ENCODE assay signal across 9 cellular contexts in the genomic region with DNA sequence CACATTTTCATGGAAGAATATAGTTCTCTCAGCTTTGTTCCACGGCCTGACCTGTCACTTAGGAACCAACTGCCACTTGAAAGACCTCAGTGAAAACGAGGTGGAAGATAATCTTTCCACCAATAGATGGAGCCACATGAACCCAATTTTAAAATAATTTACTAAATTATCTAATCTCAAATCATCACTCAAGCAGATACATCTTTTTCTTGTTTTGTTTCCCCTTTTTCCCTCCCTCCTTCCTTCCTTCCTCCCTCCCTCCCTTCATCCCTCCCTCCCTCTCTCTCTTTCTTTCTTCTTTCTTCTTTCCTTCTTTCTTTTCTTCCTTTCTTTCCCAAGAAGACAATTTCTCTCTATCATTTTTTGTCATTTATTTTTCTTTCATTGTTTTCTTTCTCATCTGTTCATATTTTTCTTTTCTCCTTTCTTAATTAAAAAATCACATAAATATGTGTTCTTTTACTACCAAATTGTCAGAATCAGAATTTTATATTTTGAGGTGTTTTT.
DNase-seq lines count a peak whose midpoint lies in the region; ATAC-seq and TF ChIP-seq lines count a peak whose summit lies in the region.
"Had no signal": no experiment of that assay in that cellular context is flagged by ENCODE, and none has a peak within 500 bp of the region (broad histone marks: within the 10 kb centered on the region; RNA-seq: fewer than 3 reads in every experiment).

No MANE protein-coding gene starts in this region.

- no peaks in the 10 kb centered on the region for H3K36me3 ChIP-seq in GM06990 (ENCODE audit: control insufficient read depth, insufficient read depth, low read length)

- no peaks in the 10 kb centered on the region for H3K4me1 Mint-ChIP-seq in stimulated activated effector memory CD8-positive, alpha-beta T cell treated with anti-CD3 and anti-CD28 coated beads, Interleukin-12 subunit alpha, Interleukin-12 subunit beta, amount 100 ng/mL, for 72 hours
- H3K4me1 Mint-ChIP-seq: activated naive CD8-positive, alpha-beta T cell treated with anti-CD3 and anti-CD28 coated beads, Interleukin-2, amount 10 ng/mL, durations not matched to agents 7 days and 5 days had no signal

- no peak overlapping the region for H3K4me3 ChIP-seq in GM06990 (replicated peaks; ENCODE audit: low read depth, low read length)

- TF ChIP-seq POLR2A in erythroblast (IDR thresholded peaks at IDR 0.05; ENCODE audit: low read length), result no peak

- no peak overlapping the region for H3K4me3 Mint-ChIP-seq in stimulated activated effector memory CD8-positive, alpha-beta T cell treated with anti-CD3 and anti-CD28 coated beads, Interleukin-12 subunit alpha, Interleukin-12 subunit beta, amount 100 ng/mL, for 72 hours
- H3K4me3 Mint-ChIP-seq: activated naive CD8-positive, alpha-beta T cell treated with anti-CD3 and anti-CD28 coated beads, Interleukin-2, amount 10 ng/mL, durations not matched to agents 7 days and 5 days had no signal

- TF ChIP-seq CTCF in 22Rv1 (IDR thresholded peaks at IDR 0.05), result peak; percentile 53
- TF ChIP-seq CTCF in GM06990 (IDR thresholded peaks at IDR 0.05; ENCODE audit: insufficient read depth, low read length, poor library complexity, severe bottlenecking), result peak; percentile 39

- H3K27ac ChIP-seq in 22Rv1, result no peak overlapping the region

- DNase-seq in GM06990 (ENCODE audit: extremely low read depth, insufficient read length) (no peak), NCI-H748 treated with DMSO at 0.1 percent for 48 hours (lab: John Stamatoyannopoulos, UW) (peak; percentile 9), erythroblast (lab: John Stamatoyannopoulos, UW) (peak; percentile 18 to 19), putamen (ENCODE audit: low spot score) (peak; percentile 16), epidermal melanocyte (ENCODE audit: insufficient read length, low spot score) (no peak)
- no peak for DNase-seq in stimulated activated effector memory CD8-positive, alpha-beta T cell treated with anti-CD3 and anti-CD28 coated beads, Interleukin-12 subunit alpha, Interleukin-12 subunit beta, amount 100 ng/mL, for 72 hours (ENCODE audit: low spot score in 2 of 2)
- DNase-seq: activated naive CD8-positive, alpha-beta T cell treated with anti-CD3 and anti-CD28 coated beads, Interleukin-2, amount 10 ng/mL, durations not matched to agents 7 days and 5 days had no signal

- no peaks in the 10 kb centered on the region for H3K36me3 Mint-ChIP-seq in stimulated activated effector memory CD8-positive, alpha-beta T cell treated with anti-CD3 and anti-CD28 coated beads, Interleukin-12 subunit alpha, Interleukin-12 subunit beta, amount 100 ng/mL, for 72 hours
- H3K36me3 Mint-ChIP-seq: activated naive CD8-positive, alpha-beta T cell treated with anti-CD3 and anti-CD28 coated beads, Interleukin-2, amount 10 ng/mL, durations not matched to agents 7 days and 5 days had no signal

- no peaks in the 10 kb centered on the region for H3K27me3 ChIP-seq in GM06990 (replicated peaks; ENCODE audit: control insufficient read depth, insufficient read depth, low read length)

- H3K9me3 Mint-ChIP-seq in stimulated activated effector memory CD8-positive, alpha-beta T cell treated with anti-CD3 and anti-CD28 coated beads, Interleukin-12 subunit alpha, Interleukin-12 subunit beta, amount 100 ng/mL, for 72 hours, result peaks cover 2% of the 10 kb centered on the region

- no peak overlapping the region for H3K27ac Mint-ChIP-seq in stimulated activated effector memory CD8-positive, alpha-beta T cell treated with anti-CD3 and anti-CD28 coated beads, Interleukin-12 subunit alpha, Interleukin-12 subunit beta, amount 100 ng/mL, for 72 hours
- H3K27ac Mint-ChIP-seq: activated naive CD8-positive, alpha-beta T cell treated with anti-CD3 and anti-CD28 coated beads, Interleukin-2, amount 10 ng/mL, durations not matched to agents 7 days and 5 days had no signal

- ATAC-seq in GM21381 (IDR thresholded peaks at IDR 0.05; ENCODE audit: unreplicated experiment), result no peak
- ATAC-seq in stimulated activated effector memory CD8-positive, alpha-beta T cell treated with anti-CD3 and anti-CD28 coated beads, Interleukin-12 subunit alpha, Interleukin-12 subunit beta, amount 100 ng/mL, for 72 hours, result no peak

Comparison
In these comparisons a context has a peak if more than half of its experiments do, and no peak if none do; other contexts are left out.
1. DNase-seq: peak in NCI-H748 treated with DMSO at 0.1 percent for 48 hours (single experiment), erythroblast (2 of 2) and putamen (single experiment); none in GM06990 (single experiment), epidermal melanocyte (single experiment) and stimulated activated effector memory CD8-positive, alpha-beta T cell treated with anti-CD3 and anti-CD28 coated beads, Interleukin-12 subunit alpha, Interleukin-12 subunit beta, amount 100 ng/mL, for 72 hours (0 of 2).